ENCODE assay signal across 1 cellular context in genomic region chr17:41665566-41666335, GRCh38.
TF ChIP-seq lines count a peak whose summit lies in the region.

No MANE protein-coding gene starts in this region.

TF ChIP-seq in HepG2, 621 proteins besides CTCF, POLR2A, EP300 and RAD21 (continued from another document and continues in another):
- TF ChIP-seq CSRNP2 (CRISPR knock-in tag; conservative IDR thresholded peaks at IDR 0.05; ENCODE audit: low read depth): no peak
- peak; percentile 77 for TF ChIP-seq RBFOX2 (IDR thresholded peaks at IDR 0.05; ENCODE audit: low read depth, low read length)
- TF ChIP-seq KDM4B (CRISPR knock-in tag; IDR thresholded peaks at IDR 0.05): no peak
- no peak for TF ChIP-seq MZF1 (CRISPR knock-in tag; IDR thresholded peaks at IDR 0.05; ENCODE audit: borderline replicate concordance)
- TF ChIP-seq FOSL2 (CRISPR knock-in tag; IDR thresholded peaks at IDR 0.05): peak; percentile 36; the same call in 1 of the 2 replicates
- no peak for TF ChIP-seq HNF4G (IDR thresholded peaks at IDR 0.05; ENCODE audit: borderline replicate concordance, low read depth, low read length)
- TF ChIP-seq HNF4G (CRISPR knock-in tag; IDR thresholded peaks at IDR 0.05; ENCODE audit: borderline replicate concordance, low read depth): no peak; the same call in 1 of the 2 replicates
- TF ChIP-seq FOXJ3 (CRISPR knock-in tag; IDR thresholded peaks at IDR 0.05; ENCODE audit: borderline replicate concordance): no peak
- no peak for TF ChIP-seq CEBPB (IDR thresholded peaks at IDR 0.05; ENCODE audit: borderline replicate concordance, low read depth, low read length)
- no peak for TF ChIP-seq HDAC6 (IDR thresholded peaks at IDR 0.05; ENCODE audit: low read depth, low read length)
- TF ChIP-seq ZNF451 (CRISPR knock-in tag; IDR thresholded peaks at IDR 0.05): peak; percentile 94; the same call in 1 of the 2 replicates
- TF ChIP-seq KLF15 (CRISPR knock-in tag; IDR thresholded peaks at IDR 0.05; ENCODE audit: borderline replicate concordance): no peak
- TF ChIP-seq ZFP62 (CRISPR knock-in tag; IDR thresholded peaks at IDR 0.05): no peak
- no peak for TF ChIP-seq ZNF589 (CRISPR knock-in tag; conservative IDR thresholded peaks at IDR 0.05)
- peak; percentile 73 for TF ChIP-seq TBX2 (CRISPR knock-in tag; IDR thresholded peaks at IDR 0.05; ENCODE audit: borderline replicate concordance)
- no peak for TF ChIP-seq ZNF12 (CRISPR knock-in tag; IDR thresholded peaks at IDR 0.05)
- no peak for TF ChIP-seq RFX3 (CRISPR knock-in tag; IDR thresholded peaks at IDR 0.05)
- 0 out of 2 replicates have a peak, but pooled peaks have one; percentile 36 for TF ChIP-seq ATF3 (CRISPR knock-in tag; IDR thresholded peaks at IDR 0.05)
- no peak for TF ChIP-seq SIX4 (CRISPR knock-in tag; IDR thresholded peaks at IDR 0.05)
- peak; percentile 73; the same call in 1 of the 2 replicates for TF ChIP-seq GMEB1 (CRISPR knock-in tag; IDR thresholded peaks at IDR 0.05; ENCODE audit: borderline replicate concordance)
- TF ChIP-seq ZNF644 (CRISPR knock-in tag; IDR thresholded peaks at IDR 0.05; ENCODE audit: low read depth): peak; percentile 51; the same call in 1 of the 2 replicates
- TF ChIP-seq ETV5 (CRISPR knock-in tag; IDR thresholded peaks at IDR 0.05; ENCODE audit: borderline replicate concordance): peak; percentile 14; the same call in 1 of the 2 replicates
- no peak for TF ChIP-seq KLF12 (CRISPR knock-in tag; IDR thresholded peaks at IDR 0.05; ENCODE audit: borderline replicate concordance)
- no peak for TF ChIP-seq ZNF549 (CRISPR knock-in tag; IDR thresholded peaks at IDR 0.05)
- peak; percentile 35; the same call in 1 of the 2 replicates for TF ChIP-seq ZNF292 (CRISPR knock-in tag; IDR thresholded peaks at IDR 0.05; ENCODE audit: borderline replicate concordance, low read depth)
- 0 out of 2 replicates have a peak, but pooled peaks have one; percentile 89 for TF ChIP-seq TRAFD1 (CRISPR knock-in tag; IDR thresholded peaks at IDR 0.05; ENCODE audit: borderline replicate concordance)
- no peak for TF ChIP-seq ZNF816 (CRISPR knock-in tag; IDR thresholded peaks at IDR 0.05; ENCODE audit: borderline replicate concordance)
- TF ChIP-seq ZNF83 (CRISPR knock-in tag; IDR thresholded peaks at IDR 0.05; ENCODE audit: borderline replicate concordance): 0 out of 2 replicates have a peak, but pooled peaks have one; percentile 78
- peak; percentile 30 for TF ChIP-seq SRSF1 (optimal IDR thresholded peaks at IDR 0.05; ENCODE audit: low read depth, low read length)
- TF ChIP-seq ZNF383 (CRISPR knock-in tag; IDR thresholded peaks at IDR 0.05; ENCODE audit: borderline replicate concordance): no peak
- peak; percentile 86; the same call in 1 of the 2 replicates for TF ChIP-seq KLF6 (CRISPR knock-in tag; IDR thresholded peaks at IDR 0.05)
- TF ChIP-seq ZNF260 (CRISPR knock-in tag; IDR thresholded peaks at IDR 0.05; ENCODE audit: borderline replicate concordance, low read depth): no peak
- TF ChIP-seq EHMT2 (IDR thresholded peaks at IDR 0.05; ENCODE audit: borderline replicate concordance, low read depth, low read length): no peak
- peak; percentile 39; the same call in 1 of the 2 replicates for TF ChIP-seq ZNF564 (CRISPR knock-in tag; IDR thresholded peaks at IDR 0.05)
- TF ChIP-seq TCF12 (IDR thresholded peaks at IDR 0.05): no peak
- TF ChIP-seq TCF12 (CRISPR knock-in tag; IDR thresholded peaks at IDR 0.05): no peak
- no peak; the same call in 1 of the 2 replicates for TF ChIP-seq ZBTB8A (CRISPR knock-in tag; IDR thresholded peaks at IDR 0.05; ENCODE audit: borderline replicate concordance, low read depth)
- TF ChIP-seq FOXC1 (CRISPR knock-in tag; IDR thresholded peaks at IDR 0.05; ENCODE audit: borderline replicate concordance): no peak
- peak; percentile 65; the same call in 1 of the 2 replicates for TF ChIP-seq HDAC2 (CRISPR knock-in tag; IDR thresholded peaks at IDR 0.05)
- TF ChIP-seq HMGXB3 (CRISPR knock-in tag; IDR thresholded peaks at IDR 0.05; ENCODE audit: borderline replicate concordance): peak; percentile 80; the same call in 1 of the 2 replicates
- TF ChIP-seq ZNF10 (CRISPR knock-in tag; IDR thresholded peaks at IDR 0.05; ENCODE audit: borderline replicate concordance, low read depth): no peak
- no peak; the same call in 1 of the 2 replicates for TF ChIP-seq MAF1 (CRISPR knock-in tag; IDR thresholded peaks at IDR 0.05; ENCODE audit: borderline replicate concordance)
- no peak for TF ChIP-seq SMYD3 (CRISPR knock-in tag; IDR thresholded peaks at IDR 0.05)
- TF ChIP-seq CBX2 (IDR thresholded peaks at IDR 0.05; ENCODE audit: low read depth, low read length): no peak
- TF ChIP-seq CBX2 (CRISPR knock-in tag; IDR thresholded peaks at IDR 0.05; ENCODE audit: low read depth): no peak
- TF ChIP-seq ZNF670 (CRISPR knock-in tag; IDR thresholded peaks at IDR 0.05; ENCODE audit: borderline replicate concordance): no peak; the same call in 1 of the 2 replicates
- no peak for TF ChIP-seq CHD4 (IDR thresholded peaks at IDR 0.05; ENCODE audit: borderline replicate concordance, low read length)
- peak; percentile 26; the same call in 1 of the 2 replicates for TF ChIP-seq ZNF891 (CRISPR knock-in tag; IDR thresholded peaks at IDR 0.05)
- TF ChIP-seq ZNF576 (CRISPR knock-in tag; IDR thresholded peaks at IDR 0.05): no peak
- no peak for TF ChIP-seq ZNF33B (CRISPR knock-in tag; IDR thresholded peaks at IDR 0.05)
- peak; percentile 74; the same call in 1 of the 2 replicates for TF ChIP-seq RXRA (CRISPR knock-in tag; IDR thresholded peaks at IDR 0.05)
- TF ChIP-seq SYNCRIP (IDR thresholded peaks at IDR 0.05; ENCODE audit: insufficient read depth, low read depth, low read length): no peak
- 0 out of 2 replicates have a peak, but pooled peaks have one; percentile 19 for TF ChIP-seq ZNF230 (CRISPR knock-in tag; IDR thresholded peaks at IDR 0.05)
- no peak for TF ChIP-seq BCLAF1 (IDR thresholded peaks at IDR 0.05)
- no peak for TF ChIP-seq ZNF160 (CRISPR knock-in tag; IDR thresholded peaks at IDR 0.05)
- peak; percentile 81 for TF ChIP-seq SALL1 (CRISPR knock-in tag; IDR thresholded peaks at IDR 0.05)
- TF ChIP-seq ZNF629 (CRISPR knock-in tag; conservative IDR thresholded peaks at IDR 0.05): no peak
- TF ChIP-seq ZNF382 (CRISPR knock-in tag; IDR thresholded peaks at IDR 0.05; ENCODE audit: borderline replicate concordance): no peak
- no peak for TF ChIP-seq ZNF674 (CRISPR knock-in tag; IDR thresholded peaks at IDR 0.05; ENCODE audit: low read depth)
- no peak for TF ChIP-seq GTF2F1 (IDR thresholded peaks at IDR 0.05; ENCODE audit: low read length)
- TF ChIP-seq GATAD2A (CRISPR knock-in tag; IDR thresholded peaks at IDR 0.05): peak; percentile 54
